Comparison of ENCODE assay signal across 27 cellular contexts in the genomic region with DNA sequence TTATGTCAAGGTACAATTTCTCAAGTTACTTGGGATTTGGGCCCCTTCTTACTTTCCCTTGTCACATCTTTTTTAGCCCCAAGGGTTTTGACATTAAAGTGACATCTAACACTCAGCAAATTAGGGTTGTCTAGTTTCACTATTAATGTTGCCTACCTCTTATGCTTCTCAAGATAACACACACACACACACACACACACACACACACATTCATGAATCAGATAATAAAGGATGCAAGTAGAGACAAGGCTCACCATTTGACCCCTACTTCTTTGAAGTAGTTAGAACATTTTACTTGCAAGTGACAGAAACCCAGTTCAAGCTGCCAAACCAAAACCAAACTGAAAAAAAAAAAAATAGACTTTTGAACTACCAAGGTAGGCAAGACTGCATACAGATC.
A peak's percentile ranks its signal among the peaks of the same experiment; 100 is the strongest.
DNase-seq lines count a peak whose midpoint lies in the region; ATAC-seq lines count a peak whose summit lies in the region.
"Had no signal": no experiment of that assay in that cellular context is flagged by ENCODE, and none has a peak within 500 bp of the region (broad histone marks: within the 10 kb centered on the region; RNA-seq: fewer than 3 reads in every experiment).

No MANE protein-coding gene starts in this region.

- no peak overlapping the region for H3K4me3 Mint-ChIP-seq in activated CD4-positive, alpha-beta T cell treated with anti-CD3 and anti-CD28 coated beads, Interleukin-2, amount 10 ng/mL, durations not matched to agents 24 days and 14 days
- H3K4me3 Mint-ChIP-seq in CD8-positive, alpha-beta memory T cell = peak overlapping the region in 4 of 7 donors; percentile 21 to 66 (median 58)
- peak overlapping the region; percentile 15 for H3K4me3 Mint-ChIP-seq in activated CD8-positive, alpha-beta T cell treated with anti-CD3 and anti-CD28 coated beads, Interleukin-2, amount 10 ng/mL, durations not matched to agents 7 days and 5 days
- H3K4me3 Mint-ChIP-seq in immature natural killer cell = peak overlapping the region in 1 of 5 donors; percentile 62
- H3K4me3 Mint-ChIP-seq: activated B cell treated with CpG ODN at 0.5 μM for 24 hours, B cell, nephron progenitor cell had no signal

- peaks cover 42% of the 10 kb centered on the region for H3K4me1 ChIP-seq in CD8-positive, alpha-beta memory T cell (ENCODE audit: insufficient read depth, low read length)
- H3K4me1 ChIP-seq: parathyroid adenoma, Peyer's patch had no signal

- no peaks in the 10 kb centered on the region for H3K36me3 ChIP-seq in CD8-positive, alpha-beta memory T cell (ENCODE audit: insufficient read depth, low read length)
- H3K36me3 ChIP-seq: Peyer's patch, upper lobe of left lung had no signal

- CTCF ChIA-PET in CD8-positive, alpha-beta memory T cell (lab: Charles Lee) = no interaction called here
- CTCF ChIA-PET in activated CD8-positive, alpha-beta T cell treated with anti-CD3 and anti-CD28 coated beads, Interleukin-2, amount 10 ng/mL, durations not matched to agents 7 days and 5 days (lab: Charles Lee) = interaction anchor here (0.7 to 1.7 kb wide), 6 partner anchors 13 to 140 kb away, joined by 3 to 5 read pairs (median 4); no protein-coding TSS in a partner anchor

- H3K36me3 Mint-ChIP-seq in activated CD4-positive, alpha-beta T cell treated with anti-CD3 and anti-CD28 coated beads, Interleukin-2, amount 10 ng/mL, durations not matched to agents 24 days and 14 days (ENCODE audit: low read depth) = peaks cover 10% of the 10 kb centered on the region
- peaks cover 0 to 6% (median 4%) of the 10 kb centered on the region in 3 donors for H3K36me3 Mint-ChIP-seq in CD8-positive, alpha-beta memory T cell
- H3K36me3 Mint-ChIP-seq in activated CD8-positive, alpha-beta T cell treated with anti-CD3 and anti-CD28 coated beads, Interleukin-2, amount 10 ng/mL, durations not matched to agents 7 days and 5 days (ENCODE audit: low read depth) = peaks cover 16% of the 10 kb centered on the region
- H3K36me3 Mint-ChIP-seq in immature natural killer cell = no peaks in the 10 kb centered on the region

- no peaks in the 10 kb centered on the region for H3K9me3 ChIP-seq in CD8-positive, alpha-beta memory T cell (ENCODE audit: low read length)
- H3K9me3 ChIP-seq: Peyer's patch, upper lobe of left lung had no signal

- no peak for DNase-seq in activated CD4-positive, alpha-beta T cell treated with anti-CD3 and anti-CD28 coated beads, Interleukin-2, amount 10 ng/mL, durations not matched to agents 24 days and 14 days
- DNase-seq in activated CD4-positive, alpha-beta T cell treated with anti-CD3 and anti-CD28 coated beads, Interleukin-2, amount 50 U/mL, for 1 hour = no peak
- peak in 1 of 5 donors; percentile 37 for DNase-seq in CD8-positive, alpha-beta memory T cell
- peak; percentile 36 for DNase-seq in activated CD8-positive, alpha-beta T cell treated with anti-CD3 and anti-CD28 coated beads, Interleukin-2, amount 10 ng/mL, durations not matched to agents 7 days and 5 days
- DNase-seq in immature natural killer cell (peak; percentile 30 to 51 (median 33)), SW 1271 (lab: John Stamatoyannopoulos, UW) (no peak), head of caudate nucleus (no peak)
- DNase-seq: activated B cell treated with CpG ODN at 0.5 μM for 24 hours, activated gamma-delta T cell, aorta, EL, erythroblast, left ventricle myocardium superior, NCI-H1105 treated with DMSO at 0.1 percent for 48 hours, NCI-H510A, nephron progenitor cell, Peyer's patch, right cardiac atrium, T-helper 9 cell, upper lobe of left lung had no signal

- no peak overlapping the region for H3K4me3 ChIP-seq in CD8-positive, alpha-beta memory T cell (ENCODE audit: low read length)
- H3K4me3 ChIP-seq: hepatocyte, Peyer's patch, SK-N-MC, upper lobe of left lung had no signal

- intact Hi-C loops in activated CD4-positive, alpha-beta T cell treated with anti-CD3 and anti-CD28 coated beads, Interleukin-2, amount 10 ng/mL, durations not matched to agents 24 days and 14 days (cut with micrococcal nuclease) = loop anchor here (5.0 to 10.0 kb wide), 5 partner anchors 112 to 563 kb away; no protein-coding TSS in a partner anchor
- intact Hi-C loops in head of caudate nucleus (cut with DNase I) = no loop called here

- peak overlapping the region; percentile 59 for H3K27ac Mint-ChIP-seq in activated CD4-positive, alpha-beta T cell treated with anti-CD3 and anti-CD28 coated beads, Interleukin-2, amount 10 ng/mL, durations not matched to agents 24 days and 14 days
- peak overlapping the region in 6 of 8 donors; percentile 28 to 87 (median 64) for H3K27ac Mint-ChIP-seq in CD8-positive, alpha-beta memory T cell
- peak overlapping the region; percentile 43 for H3K27ac Mint-ChIP-seq in activated CD8-positive, alpha-beta T cell treated with anti-CD3 and anti-CD28 coated beads, Interleukin-2, amount 10 ng/mL, durations not matched to agents 7 days and 5 days
- H3K27ac Mint-ChIP-seq in immature natural killer cell = peak overlapping the region in 2 of 6 donors; percentile 39 to 71
- H3K27ac Mint-ChIP-seq: activated B cell treated with CpG ODN at 0.5 μM for 24 hours, B cell, nephron progenitor cell had no signal

- H3K27me3 Mint-ChIP-seq in activated CD4-positive, alpha-beta T cell treated with anti-CD3 and anti-CD28 coated beads, Interleukin-2, amount 10 ng/mL, durations not matched to agents 24 days and 14 days = peaks cover 15% of the 10 kb centered on the region
- H3K27me3 Mint-ChIP-seq in CD8-positive, alpha-beta memory T cell = peaks cover 0 to 2% of the 10 kb centered on the region in 2 donors
- peaks cover 7% of the 10 kb centered on the region for H3K27me3 Mint-ChIP-seq in activated CD8-positive, alpha-beta T cell treated with anti-CD3 and anti-CD28 coated beads, Interleukin-2, amount 10 ng/mL, durations not matched to agents 7 days and 5 days (ENCODE audit: low read depth)
- no peaks in the 10 kb centered on the region for H3K27me3 Mint-ChIP-seq in immature natural killer cell (ENCODE audit: low read depth in 3 of 3)
- H3K27me3 Mint-ChIP-seq: activated B cell treated with CpG ODN at 0.5 μM for 24 hours had no signal

- peaks cover 15% of the 10 kb centered on the region for H3K4me1 Mint-ChIP-seq in activated CD4-positive, alpha-beta T cell treated with anti-CD3 and anti-CD28 coated beads, Interleukin-2, amount 10 ng/mL, durations not matched to agents 24 days and 14 days
- H3K4me1 Mint-ChIP-seq in CD8-positive, alpha-beta memory T cell = peaks cover 0 to 12% (median 0%) of the 10 kb centered on the region in 3 donors
- H3K4me1 Mint-ChIP-seq in activated CD8-positive, alpha-beta T cell treated with anti-CD3 and anti-CD28 coated beads, Interleukin-2, amount 10 ng/mL, durations not matched to agents 7 days and 5 days (ENCODE audit: low read depth) = peaks cover 6% of the 10 kb centered on the region
- peaks cover 0 to 3% of the 10 kb centered on the region in 2 donors for H3K4me1 Mint-ChIP-seq in immature natural killer cell
- H3K4me1 Mint-ChIP-seq: activated B cell treated with CpG ODN at 0.5 μM for 24 hours, nephron progenitor cell had no signal

- no peak overlapping the region for H3K27ac ChIP-seq in CD8-positive, alpha-beta memory T cell (ENCODE audit: low read depth, low read length)
- H3K27ac ChIP-seq: foreskin keratinocyte, hepatocyte, parathyroid adenoma, Peyer's patch, SK-N-MC, upper lobe of left lung had no signal

- no peak for ATAC-seq in activated CD8-positive, alpha-beta T cell treated with anti-CD3 and anti-CD28 coated beads, Interleukin-2, amount 10 ng/mL, durations not matched to agents 7 days and 5 days
- no peak for ATAC-seq in GM18519 (IDR thresholded peaks at IDR 0.05; ENCODE audit: low FRiP score, unreplicated experiment)
- ATAC-seq: foreskin keratinocyte, HepG2, left ventricle myocardium superior, right cardiac atrium had no signal

- H3K9me3 Mint-ChIP-seq in activated CD4-positive, alpha-beta T cell treated with anti-CD3 and anti-CD28 coated beads, Interleukin-2, amount 10 ng/mL, durations not matched to agents 24 days and 14 days = peaks cover 8% of the 10 kb centered on the region
- H3K9me3 Mint-ChIP-seq in CD8-positive, alpha-beta memory T cell = no peaks in the 10 kb centered on the region
- peaks cover 13% of the 10 kb centered on the region for H3K9me3 Mint-ChIP-seq in activated CD8-positive, alpha-beta T cell treated with anti-CD3 and anti-CD28 coated beads, Interleukin-2, amount 10 ng/mL, durations not matched to agents 7 days and 5 days (ENCODE audit: insufficient read depth)
- H3K9me3 Mint-ChIP-seq in immature natural killer cell = no peaks in the 10 kb centered on the region

- POLR2A ChIA-PET in CD8-positive, alpha-beta memory T cell (lab: Charles Lee) = no interaction called here
- POLR2A ChIA-PET in activated CD8-positive, alpha-beta T cell treated with anti-CD3 and anti-CD28 coated beads, Interleukin-2, amount 10 ng/mL, durations not matched to agents 7 days and 5 days (lab: Charles Lee) = no interaction called here

- H3K27me3 ChIP-seq in CD8-positive, alpha-beta memory T cell (ENCODE audit: insufficient read depth, low read length, poor library complexity, severe bottlenecking) = no peaks in the 10 kb centered on the region
- H3K27me3 ChIP-seq: foreskin keratinocyte, hepatocyte, Peyer's patch, upper lobe of left lung had no signal

Comparison
In these comparisons a context has a peak if more than half of its experiments do, and no peak if none do; other contexts are left out.
1. DNase-seq: peak in activated CD8-positive, alpha-beta T cell treated with anti-CD3 and anti-CD28 coated beads, Interleukin-2, amount 10 ng/mL, durations not matched to agents 7 days and 5 days (single experiment) and immature natural killer cell (3 of 3); none in activated CD4-positive, alpha-beta T cell treated with anti-CD3 and anti-CD28 coated beads, Interleukin-2, amount 10 ng/mL, durations not matched to agents 24 days and 14 days (single experiment), activated CD4-positive, alpha-beta T cell treated with anti-CD3 and anti-CD28 coated beads, Interleukin-2, amount 50 U/mL, for 1 hour (single experiment), SW 1271 (0 of 2) and head of caudate nucleus (0 of 42).